9 cellular contexts compared by ENCODE assay signal in the genomic region with DNA sequence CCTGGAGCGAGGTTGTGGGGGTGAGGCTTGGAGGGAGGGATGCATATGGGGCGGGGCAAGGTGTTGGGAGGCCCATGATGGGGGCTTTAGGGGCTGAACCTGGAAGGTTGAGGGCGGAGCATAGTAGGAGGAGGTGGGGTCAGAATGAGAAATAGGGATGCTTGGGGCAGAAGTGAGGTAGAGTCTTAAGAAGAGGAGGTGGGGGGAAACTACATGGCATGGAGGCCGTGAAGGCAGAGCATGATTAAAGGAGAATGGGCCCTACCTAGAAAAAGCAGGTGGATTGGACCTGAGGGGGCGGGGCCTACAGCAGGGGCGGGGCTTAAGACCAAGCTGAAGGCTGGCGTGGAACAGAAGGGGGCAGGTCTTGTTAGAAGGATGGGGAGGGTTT. TPM values are rescaled to one million over a fixed set of nuclear protein-coding genes. Genes with fewer than 3 reads are reported as not detected.
DNase-seq lines count a peak whose midpoint lies in the region; ATAC-seq lines count a peak whose summit lies in the region.
"Had no signal": no experiment of that assay in that cellular context is flagged by ENCODE, and none has a peak within 500 bp of the region (broad histone marks: within the 10 kb centered on the region; RNA-seq: fewer than 3 reads in every experiment).

No MANE protein-coding gene starts in this region.

- H3K4me3 ChIP-seq in CD4-positive, CD25-positive, alpha-beta regulatory T cell (ENCODE audit: low read depth, low read length), result no peak overlapping the region

- peaks cover 0 to 25% (median 11%) of the 10 kb centered on the region in 4 donors for H3K4me1 Mint-ChIP-seq in CD4-positive, CD25-positive, alpha-beta regulatory T cell
- H3K4me1 Mint-ChIP-seq in T-helper 1 cell treated with Interleukin-12 subunit alpha and Interleukin-12 subunit beta and Interleukin-4 antibody, amounts not matched to agents 30 μg/mL and 1 μg/mL, for 36 hours (ENCODE audit: low read depth), result peaks cover 16% of the 10 kb centered on the region
- peaks cover 20 to 24% of the 10 kb centered on the region in 2 donors for H3K4me1 Mint-ChIP-seq in natural killer cell treated with Interleukin-12 subunit alpha and Interleukin-12 subunit beta and Interleukin-15 and Interleukin-18, amount 100 ng/mL, for 72 hours (ENCODE audit: low read depth in 2 of 2)

- H3K4me3 Mint-ChIP-seq in CD4-positive, CD25-positive, alpha-beta regulatory T cell, result peak overlapping the region; percentile 81 to 96 (median 87)
- H3K4me3 Mint-ChIP-seq in T-helper 1 cell treated with Interleukin-12 subunit alpha and Interleukin-12 subunit beta and Interleukin-4 antibody, amounts not matched to agents 30 μg/mL and 1 μg/mL, for 36 hours, result peak overlapping the region; percentile 98
- peak overlapping the region; percentile 97 for H3K4me3 Mint-ChIP-seq in natural killer cell treated with Interleukin-12 subunit alpha and Interleukin-12 subunit beta and Interleukin-15 and Interleukin-18, amount 100 ng/mL, for 72 hours

- H3K9me3 ChIP-seq in CD4-positive, CD25-positive, alpha-beta regulatory T cell (ENCODE audit: control insufficient read depth in 2 of 2, low read length in 2 of 2), result no peaks in the 10 kb centered on the region

- DNase-seq in CD4-positive, CD25-positive, alpha-beta regulatory T cell, result peak; percentile 56 to 61 (median 58)
- peak; percentile 25 for DNase-seq in cerebellar cortex (ENCODE audit: low spot score)
- DNase-seq in natural killer cell treated with Interleukin-12 subunit alpha and Interleukin-12 subunit beta and Interleukin-15 and Interleukin-18, amount 100 ng/mL, for 72 hours (ENCODE audit: low spot score), result no peak
- DNase-seq in T1000 (lab: John Stamatoyannopoulos, UW), result no peak
- DNase-seq in pons (ENCODE audit: low spot score), result no peak

- peak overlapping the region in 2 of 3 donors; percentile 99 to 100 for H3K27ac Mint-ChIP-seq in CD4-positive, CD25-positive, alpha-beta regulatory T cell
- H3K27ac Mint-ChIP-seq in T-helper 1 cell treated with Interleukin-12 subunit alpha and Interleukin-12 subunit beta and Interleukin-4 antibody, amounts not matched to agents 30 μg/mL and 1 μg/mL, for 36 hours, result peak overlapping the region; percentile 83
- peak overlapping the region; percentile 92 to 97 for H3K27ac Mint-ChIP-seq in natural killer cell treated with Interleukin-12 subunit alpha and Interleukin-12 subunit beta and Interleukin-15 and Interleukin-18, amount 100 ng/mL, for 72 hours

- no peaks in the 10 kb centered on the region for H3K27me3 Mint-ChIP-seq in CD4-positive, CD25-positive, alpha-beta regulatory T cell
- no peaks in the 10 kb centered on the region for H3K27me3 Mint-ChIP-seq in T-helper 1 cell treated with Interleukin-12 subunit alpha and Interleukin-12 subunit beta and Interleukin-4 antibody, amounts not matched to agents 30 μg/mL and 1 μg/mL, for 36 hours (ENCODE audit: low read depth)
- H3K27me3 Mint-ChIP-seq in natural killer cell treated with Interleukin-12 subunit alpha and Interleukin-12 subunit beta and Interleukin-15 and Interleukin-18, amount 100 ng/mL, for 72 hours, result no peaks in the 10 kb centered on the region

- peak overlapping the region; percentile 100 for H3K27ac ChIP-seq in CD4-positive, CD25-positive, alpha-beta regulatory T cell (ENCODE audit: insufficient read depth, low read length, poor library complexity, severe bottlenecking)

- ATAC-seq in CD4-positive, CD25-positive, alpha-beta regulatory T cell (ENCODE audit: low read depth in 2 of 2), result no peak
- ATAC-seq in HG02938 (IDR thresholded peaks at IDR 0.05; ENCODE audit: unreplicated experiment), result peak; percentile 12
- no peak for ATAC-seq in natural killer cell treated with Interleukin-12 subunit alpha and Interleukin-12 subunit beta and Interleukin-15 and Interleukin-18, amount 100 ng/mL, for 72 hours
- ATAC-seq in HG03469 (IDR thresholded peaks at IDR 0.05; ENCODE audit: unreplicated experiment), result no peak

- H3K36me3 Mint-ChIP-seq in CD4-positive, CD25-positive, alpha-beta regulatory T cell, result peaks cover 16% of the 10 kb centered on the region
- peaks cover 35% of the 10 kb centered on the region for H3K36me3 Mint-ChIP-seq in T-helper 1 cell treated with Interleukin-12 subunit alpha and Interleukin-12 subunit beta and Interleukin-4 antibody, amounts not matched to agents 30 μg/mL and 1 μg/mL, for 36 hours (ENCODE audit: low read depth)
- H3K36me3 Mint-ChIP-seq in natural killer cell treated with Interleukin-12 subunit alpha and Interleukin-12 subunit beta and Interleukin-15 and Interleukin-18, amount 100 ng/mL, for 72 hours, result peaks cover 12% of the 10 kb centered on the region

- H3K9me3 Mint-ChIP-seq in CD4-positive, CD25-positive, alpha-beta regulatory T cell, result peaks cover 0 to 2% (median 0%) of the 10 kb centered on the region in 7 donors
- H3K9me3 Mint-ChIP-seq in T-helper 1 cell treated with Interleukin-12 subunit alpha and Interleukin-12 subunit beta and Interleukin-4 antibody, amounts not matched to agents 30 μg/mL and 1 μg/mL, for 36 hours, result no peaks in the 10 kb centered on the region
- no peaks in the 10 kb centered on the region for H3K9me3 Mint-ChIP-seq in natural killer cell treated with Interleukin-12 subunit alpha and Interleukin-12 subunit beta and Interleukin-15 and Interleukin-18, amount 100 ng/mL, for 72 hours

- no peaks in the 10 kb centered on the region for H3K27me3 ChIP-seq in CD4-positive, CD25-positive, alpha-beta regulatory T cell (ENCODE audit: control insufficient read depth, insufficient read depth, low read length)

- peaks cover 12% of the 10 kb centered on the region for H3K4me1 ChIP-seq in CD4-positive, CD25-positive, alpha-beta regulatory T cell (ENCODE audit: control insufficient read depth, insufficient read depth, low read length, poor library complexity, severe bottlenecking)

- peaks cover 39% of the 10 kb centered on the region for H3K36me3 ChIP-seq in CD4-positive, CD25-positive, alpha-beta regulatory T cell (ENCODE audit: control insufficient read depth, insufficient read depth, low read length)

RNA-seq across cellular contexts. Expression of gene NR1H2, which starts 0.8 kb away (rescaled TPM):
- total RNA-seq in CD4-positive, CD25-positive, alpha-beta regulatory T cell, result 213 TPM
- 10 to 100 TPM; 60.3 to 75.0 (median 70.3) TPM for polyA plus RNA-seq in CD4-positive, CD25-positive, alpha-beta regulatory T cell
- total RNA-seq in natural killer cell treated with Interleukin-12 subunit alpha and Interleukin-12 subunit beta and Interleukin-15 and Interleukin-18, amount 100 ng/mL, for 72 hours, result 10 to 100 TPM; 84.5 to 91.9 TPM

RNA-seq across cellular contexts. Expression of gene POLD1, which starts 7.1 kb away (rescaled TPM):
- total RNA-seq in CD4-positive, CD25-positive, alpha-beta regulatory T cell, result 28.1 TPM
- 10 to 100 TPM; 19.3 to 23.5 (median 21.3) TPM for polyA plus RNA-seq in CD4-positive, CD25-positive, alpha-beta regulatory T cell
- 100 to 1,000 TPM in 1 of 2 donors, 10 to 100 TPM in 1; 80.0 to 246 TPM for total RNA-seq in natural killer cell treated with Interleukin-12 subunit alpha and Interleukin-12 subunit beta and Interleukin-15 and Interleukin-18, amount 100 ng/mL, for 72 hours

RNA-seq across cellular contexts. Expression of gene NAPSA, which starts 11.6 kb away (rescaled TPM):
- total RNA-seq in CD4-positive, CD25-positive, alpha-beta regulatory T cell, result 0.67 TPM
- 1 to 10 TPM; 1.2 to 2.2 (median 1.5) TPM for polyA plus RNA-seq in CD4-positive, CD25-positive, alpha-beta regulatory T cell
- total RNA-seq in natural killer cell treated with Interleukin-12 subunit alpha and Interleukin-12 subunit beta and Interleukin-15 and Interleukin-18, amount 100 ng/mL, for 72 hours, result 10 to 100 TPM in 1 of 2 donors, 1 to 10 TPM in 1; 2.4 to 12.4 TPM

RNA-seq across cellular contexts. Expression of gene SPIB, which starts 41.7 kb away (rescaled TPM):
- not detected for total RNA-seq in CD4-positive, CD25-positive, alpha-beta regulatory T cell
- polyA plus RNA-seq in CD4-positive, CD25-positive, alpha-beta regulatory T cell, result under 1 TPM in 2 of 4 donors, not detected in 2; 0.10 to 0.38 TPM
- total RNA-seq in natural killer cell treated with Interleukin-12 subunit alpha and Interleukin-12 subunit beta and Interleukin-15 and Interleukin-18, amount 100 ng/mL, for 72 hours, result 1 to 10 TPM in 1 of 2 donors, under 1 TPM in 1; 0.38 to 4.2 TPM
- total RNA-seq: temporal lobe had no signal

RNA-seq across cellular contexts. Expression of gene KCNC3, which starts 47.9 kb away (rescaled TPM):
- 1.4 TPM for total RNA-seq in CD4-positive, CD25-positive, alpha-beta regulatory T cell
- polyA plus RNA-seq in CD4-positive, CD25-positive, alpha-beta regulatory T cell, result not detected
- total RNA-seq in natural killer cell treated with Interleukin-12 subunit alpha and Interleukin-12 subunit beta and Interleukin-15 and Interleukin-18, amount 100 ng/mL, for 72 hours, result 10 to 100 TPM in 1 of 2 donors, 1 to 10 TPM in 1; 1.9 to 25.8 TPM

Comparison
In these comparisons a context has a peak if more than half of its experiments do, and no peak if none do; other contexts are left out.
1. DNase-seq: peak in CD4-positive, CD25-positive, alpha-beta regulatory T cell (3 of 3) and cerebellar cortex (single experiment); none in natural killer cell treated with Interleukin-12 subunit alpha and Interleukin-12 subunit beta and Interleukin-15 and Interleukin-18, amount 100 ng/mL, for 72 hours (single experiment), T1000 (single experiment) and pons (single experiment).
2. Peak in every context shown above with its lines, with median percentiles within 50 percentile points of each other: H3K27ac Mint-ChIP-seq and H3K4me3 Mint-ChIP-seq.